8 cellular contexts compared by ENCODE assay signal in genomic region chr16:68396481-68396880, GRCh38. TPM values are rescaled to one million over a fixed set of nuclear protein-coding genes. Genes with fewer than 3 reads are reported as not detected.
DNase-seq lines count a peak whose midpoint lies in the region; ATAC-seq and TF ChIP-seq lines count a peak whose summit lies in the region.

No MANE protein-coding gene starts in this region.

- POLR2A ChIA-PET in AG04450 (lab: Yijun Ruan, JAX): no interaction called here

- H3K9me3 ChIP-seq in AG04450 (ENCODE audit: control insufficient read depth, insufficient read depth, low read length): no peaks in the 10 kb centered on the region
- H3K9me3 ChIP-seq in body of pancreas: no peaks in the 10 kb centered on the region

- H3K4me1 ChIP-seq in body of pancreas: peaks cover 24% of the 10 kb centered on the region

- peaks cover 24% of the 10 kb centered on the region for H3K27me3 ChIP-seq in AG04450 (ENCODE audit: control insufficient read depth, insufficient read depth, low read length)
- H3K27me3 ChIP-seq in body of pancreas: no peaks in the 10 kb centered on the region

- no peak for TF ChIP-seq POLR2A in body of pancreas (IDR thresholded peaks at IDR 0.05)

- intact Hi-C loops in body of pancreas (cut with DNase I): loop anchor here (5.0 kb wide), 1 partner anchor 111 kb away; no protein-coding TSS in a partner anchor

- CTCF ChIA-PET in AG04450 (lab: Charles Lee): interaction anchor here (0.6 to 5.9 kb wide), 27 partner anchors 10 to 403 kb away, joined by 3 to 87 read pairs (median 4); no protein-coding TSS in a partner anchor

- WGBS in body of pancreas, 2 donors: 11 to 12% methylated on average over 6 of the region's 6 CpGs

- no peak overlapping the region for H3K27ac ChIP-seq in AG04450 (ENCODE audit: low read depth, low read length)
- H3K27ac ChIP-seq in body of pancreas: no peak overlapping the region

- ATAC-seq in SK-N-SH treated with all-trans-retinoic acid at 6 μM for 48 hours (peak; percentile 71), body of pancreas (peak; percentile 94)

- no peak overlapping the region for H3K4me3 ChIP-seq in AG04450 (ENCODE audit: low read depth, low read length)
- no peak overlapping the region for H3K4me3 ChIP-seq in body of pancreas

- TF ChIP-seq CTCF in AG04450 (IDR thresholded peaks at IDR 0.05; ENCODE audit: low read depth, low read length) (peak; percentile 74), GM12873 (IDR thresholded peaks at IDR 0.05; ENCODE audit: insufficient read depth, low read depth, low read length, missing control alignments) (peak; percentile 76), body of pancreas (IDR thresholded peaks at IDR 0.05) (peak; percentile 68 to 96 (median 90))

- no peaks in the 10 kb centered on the region for H3K36me3 ChIP-seq in body of pancreas (replicated peaks in 1 of 2; ENCODE audit: insufficient read depth in 1 of 2, low read depth in 2 of 2)

- DNase-seq in AG04450 (ENCODE audit: low read depth, low spot score) (peak; percentile 16), body of pancreas (peak; percentile 80 to 84 (median 83)), lung microvascular endothelial cell (ENCODE audit: low read depth in 2 of 2) (peak; percentile 68 to 78), stromal cell of bone marrow (ENCODE audit: low read depth) (peak; percentile 33), SHP77 treated with DMSO at 0.1 percent for 48 hours (lab: John Stamatoyannopoulos, UW) (no peak), ureter (ENCODE audit: low spot score) (no peak)

TF ChIP-seq in SK-N-SH treated with all-trans-retinoic acid at 6 μM for 48 hours, 23 proteins besides CTCF, POLR2A, EP300 and RAD21:
- no peak for TF ChIP-seq ZFP30 (CRISPR knock-in tag; IDR thresholded peaks at IDR 0.05)
- TF ChIP-seq ISL1 (CRISPR knock-in tag; IDR thresholded peaks at IDR 0.05): no peak
- no peak for TF ChIP-seq ZC3H10 (CRISPR knock-in tag; IDR thresholded peaks at IDR 0.05)
- no peak for TF ChIP-seq OSR1 (CRISPR knock-in tag; IDR thresholded peaks at IDR 0.05)
- no peak for TF ChIP-seq TSHZ2 (CRISPR knock-in tag; IDR thresholded peaks at IDR 0.05)
- no peak for TF ChIP-seq ESRRG (CRISPR knock-in tag; IDR thresholded peaks at IDR 0.05)
- TF ChIP-seq, protein P1, sequence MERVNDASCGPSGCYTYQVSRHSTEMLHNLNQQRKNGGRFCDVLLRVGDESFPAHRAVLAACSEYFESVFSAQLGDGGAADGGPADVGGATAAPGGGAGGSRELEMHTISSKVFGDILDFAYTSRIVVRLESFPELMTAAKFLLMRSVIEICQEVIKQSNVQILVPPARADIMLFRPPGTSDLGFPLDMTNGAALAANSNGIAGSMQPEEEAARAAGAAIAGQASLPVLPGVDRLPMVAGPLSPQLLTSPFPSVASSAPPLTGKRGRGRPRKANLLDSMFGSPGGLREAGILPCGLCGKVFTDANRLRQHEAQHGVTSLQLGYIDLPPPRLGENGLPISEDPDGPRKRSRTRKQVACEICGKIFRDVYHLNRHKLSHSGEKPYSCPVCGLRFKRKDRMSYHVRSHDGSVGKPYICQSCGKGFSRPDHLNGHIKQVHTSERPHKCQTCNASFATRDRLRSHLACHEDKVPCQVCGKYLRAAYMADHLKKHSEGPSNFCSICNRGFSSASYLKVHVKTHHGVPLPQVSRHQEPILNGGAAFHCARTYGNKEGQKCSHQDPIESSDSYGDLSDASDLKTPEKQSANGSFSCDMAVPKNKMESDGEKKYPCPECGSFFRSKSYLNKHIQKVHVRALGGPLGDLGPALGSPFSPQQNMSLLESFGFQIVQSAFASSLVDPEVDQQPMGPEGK (CRISPR knock-in tag; IDR thresholded peaks at IDR 0.05; ENCODE audit: borderline replicate concordance): no peak
- no peak for TF ChIP-seq TCF4 (CRISPR knock-in tag; IDR thresholded peaks at IDR 0.05; ENCODE audit: borderline replicate concordance)
- no peak for TF ChIP-seq RARB (CRISPR knock-in tag; IDR thresholded peaks at IDR 0.05)
TF ChIP-seq in SK-N-SH treated with all-trans-retinoic acid at 6 μM for 48 hours: peak in this region for 0.

RNA-seq across cellular contexts. Expression of gene SMPD3, which starts 51.8 kb away (rescaled TPM):
- polyA plus RNA-seq in AG04450 (2011; rRNA removed): 0.01 TPM in 1 of 2 replicates, not detected in the other
- polyA minus RNA-seq in AG04450 (2011; rRNA and poly(A)+ RNA removed): 0.18 TPM in 1 of 2 replicates, not detected in the other
- 1 to 10 TPM; 1.3 to 4.6 TPM for total RNA-seq in body of pancreas
- under 0.01 TPM in 2 replicates for total RNA-seq in lung microvascular endothelial cell
- total RNA-seq in ureter: 1.6 TPM

Comparison
In these comparisons a context has a peak if more than half of its experiments do, and no peak if none do; other contexts are left out.
1. DNase-seq: peak in AG04450 (single experiment), body of pancreas (4 of 4), lung microvascular endothelial cell (2 of 2) and stromal cell of bone marrow (single experiment); none in SHP77 treated with DMSO at 0.1 percent for 48 hours (single experiment) and ureter (single experiment).
2. Peak in every context shown above with its lines, with median percentiles within 50 percentile points of each other: CTCF ChIP-seq.